8 cellular contexts compared by ENCODE assay signal in genomic region chr16:15090663-15091269, GRCh38. TPM values are rescaled to one million over a fixed set of nuclear protein-coding genes. Genes with fewer than 3 reads are reported as not detected.
DNase-seq lines count a peak whose midpoint lies in the region; ATAC-seq and TF ChIP-seq lines count a peak whose summit lies in the region.
"Not testable (repeated sequence)": the region's sequence is repeated elsewhere in the genome, so short reads cannot be mapped to it uniquely, and the experiment has no call there.

No MANE protein-coding gene starts in this region.

- H3K36me3 ChIP-seq in DND-41 (ENCODE audit: insufficient read depth, low read length), result peaks cover 24% of the 10 kb centered on the region; the same call in 1 of the 2 replicates
- not testable (repeated sequence) for H3K36me3 ChIP-seq in Loucy (ENCODE audit: insufficient read depth, low read length)
- H3K36me3 ChIP-seq in left ventricle myocardium inferior, result peaks cover 46% of the 10 kb centered on the region

- H3K4me1 ChIP-seq in DND-41 (ENCODE audit: insufficient read depth, low read length) (peaks cover 16% of the 10 kb centered on the region), left ventricle myocardium inferior (peaks cover 31% of the 10 kb centered on the region)
- H3K4me1 ChIP-seq in Loucy (ENCODE audit: insufficient read depth, low read length, poor library complexity, severe bottlenecking), result not testable (repeated sequence)

- TF ChIP-seq CTCF in DND-41 (IDR thresholded peaks at IDR 0.05; ENCODE audit: borderline replicate concordance, extremely low read depth, low read length, poor library complexity, severe bottlenecking) (peak; percentile 2), Loucy (conservative IDR thresholded peaks at IDR 0.05; ENCODE audit: low read length) (peak; percentile 26; the same call in 1 of the 2 replicates), VCaP (conservative IDR thresholded peaks at IDR 0.05) (peak; percentile 18; the same call in 1 of the 2 replicates), chondrocyte (IDR thresholded peaks at IDR 0.05) (peak; percentile 44), left ventricle myocardium inferior (IDR thresholded peaks at IDR 0.05; ENCODE audit: borderline replicate concordance) (peak; percentile 22)
- TF ChIP-seq CTCF in natural killer cell (IDR thresholded peaks at IDR 0.05), result not testable (repeated sequence)

- H3K4me3 ChIP-seq in DND-41 (ENCODE audit: low read depth in 1 of 2, low read length in 2 of 2); Loucy (ENCODE audit: low read length, poor library complexity, severe bottlenecking); left ventricle myocardium inferior: not testable (repeated sequence)

- not testable (repeated sequence) for H3K27me3 Mint-ChIP-seq in activated T-helper 17 cell treated with anti-CD3 and anti-CD28 coated beads, Interleukin-2, amount 50 U/mL, for 72 hours; chondrocyte (ENCODE audit: low read depth); natural killer cell (ENCODE audit: low read depth in 2 of 2); stimulated activated naive CD8-positive, alpha-beta T cell treated with anti-CD3 and anti-CD28 coated beads, Interleukin-15, Interleukin-2, amounts not matched to agents 100 ng/mL and 50 ng/mL, for 24 hours

- not testable (repeated sequence) for H3K4me2 ChIP-seq in DND-41 (ENCODE audit: insufficient read depth, low read length); Loucy (ENCODE audit: low read depth, low read length, poor library complexity, severe bottlenecking)

- H3K9me3 ChIP-seq in DND-41 (ENCODE audit: insufficient read depth, low read length, severe bottlenecking); Loucy (ENCODE audit: insufficient read depth, low read depth, low read length); left ventricle myocardium inferior (replicated peaks): not testable (repeated sequence)

- H3K9ac ChIP-seq in DND-41 (ENCODE audit: low read depth, low read length); Loucy (ENCODE audit: low read depth, low read length, poor library complexity, severe bottlenecking): not testable (repeated sequence)

- not testable (repeated sequence) for H3K27me3 ChIP-seq in DND-41 (ENCODE audit: insufficient read depth, low read length, poor library complexity); Loucy (ENCODE audit: insufficient read depth, low read length, poor library complexity, severe bottlenecking); left ventricle myocardium inferior (ENCODE audit: low read depth)

- DNase-seq in DND-41; chondrocyte (ENCODE audit: low spot score); left ventricle myocardium inferior; natural killer cell: not testable (repeated sequence)

- H3K79me2 ChIP-seq in DND-41 (ENCODE audit: insufficient read depth, low read length), result peaks cover 29% of the 10 kb centered on the region
- H3K79me2 ChIP-seq in Loucy (ENCODE audit: insufficient read depth, low read length), result peaks cover 15% of the 10 kb centered on the region

- H3K4me3 Mint-ChIP-seq in activated T-helper 17 cell treated with anti-CD3 and anti-CD28 coated beads, Interleukin-2, amount 50 U/mL, for 72 hours; chondrocyte (ENCODE audit: unreplicated experiment); stimulated activated naive CD8-positive, alpha-beta T cell treated with anti-CD3 and anti-CD28 coated beads, Interleukin-15, Interleukin-2, amounts not matched to agents 100 ng/mL and 50 ng/mL, for 24 hours: not testable (repeated sequence)
- H3K4me3 Mint-ChIP-seq in natural killer cell, result peak overlapping the region; percentile 10

- H2AFZ ChIP-seq in DND-41 (ENCODE audit: low read depth, low read length); Loucy (ENCODE audit: low read length): not testable (repeated sequence)

- not testable (repeated sequence) for ATAC-seq in DND-41 (ENCODE audit: insufficient read depth, low read depth); activated T-helper 17 cell treated with anti-CD3 and anti-CD28 coated beads, Interleukin-2, amount 50 U/mL, for 72 hours (replicated peaks); natural killer cell

- intact Hi-C loops in left ventricle myocardium inferior (cut with micrococcal nuclease); natural killer cell (cut with micrococcal nuclease): not testable (repeated sequence)

- peaks cover 84% of the 10 kb centered on the region for H3K36me3 Mint-ChIP-seq in activated T-helper 17 cell treated with anti-CD3 and anti-CD28 coated beads, Interleukin-2, amount 50 U/mL, for 72 hours (ENCODE audit: low read depth)
- not testable (repeated sequence) for H3K36me3 Mint-ChIP-seq in chondrocyte (ENCODE audit: low read depth); natural killer cell
- peaks cover 37% of the 10 kb centered on the region for H3K36me3 Mint-ChIP-seq in stimulated activated naive CD8-positive, alpha-beta T cell treated with anti-CD3 and anti-CD28 coated beads, Interleukin-15, Interleukin-2, amounts not matched to agents 100 ng/mL and 50 ng/mL, for 24 hours (ENCODE audit: low read depth)

- H3K4me1 Mint-ChIP-seq in activated T-helper 17 cell treated with anti-CD3 and anti-CD28 coated beads, Interleukin-2, amount 50 U/mL, for 72 hours, result not testable (repeated sequence)
- peaks cover 19% of the 10 kb centered on the region for H3K4me1 Mint-ChIP-seq in chondrocyte (ENCODE audit: low read depth)
- peaks cover 25 to 31% of the 10 kb centered on the region in 2 donors for H3K4me1 Mint-ChIP-seq in natural killer cell
- peaks cover 28% of the 10 kb centered on the region for H3K4me1 Mint-ChIP-seq in stimulated activated naive CD8-positive, alpha-beta T cell treated with anti-CD3 and anti-CD28 coated beads, Interleukin-15, Interleukin-2, amounts not matched to agents 100 ng/mL and 50 ng/mL, for 24 hours (ENCODE audit: low read depth)

- H3F3A ChIP-seq in Loucy (ENCODE audit: low read depth), result not testable (repeated sequence)

- not testable (repeated sequence) for H4K20me1 ChIP-seq in DND-41 (ENCODE audit: insufficient read depth, low read length); Loucy (ENCODE audit: insufficient read depth, low read length, poor library complexity, severe bottlenecking)

- not testable (repeated sequence) for H3K9me2 ChIP-seq in Loucy (replicated peaks; ENCODE audit: low read depth, low read length)

- H3K9me3 Mint-ChIP-seq in activated T-helper 17 cell treated with anti-CD3 and anti-CD28 coated beads, Interleukin-2, amount 50 U/mL, for 72 hours; chondrocyte (ENCODE audit: low read depth); natural killer cell; stimulated activated naive CD8-positive, alpha-beta T cell treated with anti-CD3 and anti-CD28 coated beads, Interleukin-15, Interleukin-2, amounts not matched to agents 100 ng/mL and 50 ng/mL, for 24 hours: not testable (repeated sequence)

- H3K27ac Mint-ChIP-seq in activated T-helper 17 cell treated with anti-CD3 and anti-CD28 coated beads, Interleukin-2, amount 50 U/mL, for 72 hours, result peak overlapping the region; percentile 63
- not testable (repeated sequence) for H3K27ac Mint-ChIP-seq in chondrocyte (ENCODE audit: unreplicated experiment)
- H3K27ac Mint-ChIP-seq in natural killer cell, result peak overlapping the region; percentile 45 to 50
- H3K27ac Mint-ChIP-seq in stimulated activated naive CD8-positive, alpha-beta T cell treated with anti-CD3 and anti-CD28 coated beads, Interleukin-15, Interleukin-2, amounts not matched to agents 100 ng/mL and 50 ng/mL, for 24 hours, result peak overlapping the region; percentile 26

- H3K27ac ChIP-seq in DND-41 (ENCODE audit: low read length); VCaP; left ventricle myocardium inferior (replicated peaks): not testable (repeated sequence)

RNA-seq across cellular contexts. Expression of gene RRN3, which starts 3.3 kb away (rescaled TPM):
- total RNA-seq in activated T-helper 17 cell treated with anti-CD3 and anti-CD28 coated beads, Interleukin-2, amount 50 U/mL, for 72 hours, result 10 to 100 TPM; 33.8 to 45.7 TPM
- 24.4 to 25.8 TPM (median 25.1 TPM) in 3 replicates for total RNA-seq in chondrocyte
- 24.4 TPM for total RNA-seq in left ventricle myocardium inferior
- total RNA-seq in natural killer cell, result 10 to 100 TPM; 40.8 to 45.3 (median 43.4) TPM

RNA-seq across cellular contexts. Expression of gene NTAN1, which starts 34.9 kb away (rescaled TPM):
- 10 to 100 TPM; 60.0 to 60.3 TPM for total RNA-seq in activated T-helper 17 cell treated with anti-CD3 and anti-CD28 coated beads, Interleukin-2, amount 50 U/mL, for 72 hours
- 47.4 to 50.3 TPM (median 49.3 TPM) in 3 replicates for total RNA-seq in chondrocyte
- total RNA-seq in left ventricle myocardium inferior, result 17.9 TPM
- 10 to 100 TPM; 26.7 to 35.1 (median 30.3) TPM for total RNA-seq in natural killer cell
